11 cellular contexts compared by ENCODE assay signal in the genomic region with DNA sequence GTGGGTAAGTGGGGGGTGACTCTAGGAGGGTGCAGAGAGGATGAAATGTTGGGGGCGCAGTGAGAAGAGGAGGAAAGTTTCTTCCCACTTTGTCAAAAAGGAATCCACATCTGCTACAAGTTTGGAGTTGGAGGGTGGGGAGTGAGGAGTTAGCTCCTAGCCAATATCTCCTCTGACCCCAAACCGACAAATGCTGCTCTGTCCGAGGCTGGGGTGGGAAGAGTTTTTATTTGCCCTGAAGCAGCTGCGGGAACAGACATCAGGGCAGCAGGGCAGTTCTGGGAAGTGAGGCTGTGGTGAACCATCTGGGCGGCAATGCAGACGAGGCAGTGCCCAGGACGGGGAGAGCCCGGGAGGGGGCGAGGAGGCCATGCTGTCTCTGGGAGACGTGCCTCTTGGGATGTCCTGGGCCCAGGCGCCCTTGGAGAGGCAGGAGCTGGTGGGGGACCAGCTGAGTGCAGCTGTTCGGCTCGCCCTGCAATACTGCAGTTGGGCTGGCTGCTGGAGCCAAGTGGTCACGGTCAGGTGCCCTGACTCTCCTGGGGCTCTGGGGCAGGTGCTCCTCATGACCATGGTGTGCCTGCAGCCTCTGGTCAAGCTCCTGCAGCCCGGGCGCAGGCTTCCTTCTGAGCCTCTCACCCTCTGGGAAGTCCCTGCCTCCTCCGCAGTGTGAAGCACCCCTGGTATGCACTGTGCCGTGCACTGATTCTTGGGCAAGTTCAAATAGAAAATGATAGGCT. TPM values are rescaled to one million over a fixed set of nuclear protein-coding genes. Genes with fewer than 3 reads are reported as not detected.
A peak's percentile ranks its signal among the peaks of the same experiment; 100 is the strongest.
DNase-seq lines count a peak whose midpoint lies in the region; ATAC-seq and TF ChIP-seq lines count a peak whose summit lies in the region.
"Had no signal": no experiment of that assay in that cellular context is flagged by ENCODE, and none has a peak within 500 bp of the region (broad histone marks: within the 10 kb centered on the region; RNA-seq: fewer than 3 reads in every experiment).

No MANE protein-coding gene starts in this region.

- POLR2A ChIA-PET in activated CD4-positive, alpha-beta T cell treated with anti-CD3 and anti-CD28 coated beads for 36 hours (lab: Charles Lee) = interaction anchor here (2.1 kb wide), 1 partner anchor 10 kb away, joined by 5 read pairs; no protein-coding TSS in a partner anchor

- H3K27ac Mint-ChIP-seq in activated CD4-positive, alpha-beta T cell treated with anti-CD3 and anti-CD28 coated beads for 36 hours = no peak overlapping the region
- H3K27ac Mint-ChIP-seq: natural killer cell had no signal

- peak overlapping the region; percentile 70 for H3K9ac ChIP-seq in NT2/D1 (ENCODE audit: insufficient read length, low read depth)
- no peak overlapping the region for H3K9ac ChIP-seq in parathyroid adenoma

- ATAC-seq in gastroesophageal sphincter (peak; percentile 16), HG02973 (IDR thresholded peaks at IDR 0.05; ENCODE audit: unreplicated experiment) (no peak)
- ATAC-seq in activated CD4-positive, alpha-beta T cell treated with anti-CD3 and anti-CD28 coated beads for 36 hours = no peak
- ATAC-seq: natural killer cell had no signal

- no peak overlapping the region for H2AFZ ChIP-seq in parathyroid adenoma

- no peaks in the 10 kb centered on the region for H3K9me3 ChIP-seq in NT2/D1 (ENCODE audit: insufficient read depth, low read length)
- H3K9me3 ChIP-seq in gastroesophageal sphincter = no peaks in the 10 kb centered on the region
- H3K9me3 ChIP-seq in parathyroid adenoma (ENCODE audit: control insufficient read depth, low read length) = no peaks in the 10 kb centered on the region

- H3K27ac ChIP-seq in gastroesophageal sphincter = peak overlapping the region in 3 of 4 donors; percentile 44 to 69 (median 60)
- H3K27ac ChIP-seq in parathyroid adenoma = peak overlapping the region; percentile 30
- H3K27ac ChIP-seq: epithelial cell of prostate had no signal

- H3K79me2 ChIP-seq in parathyroid adenoma = no peaks in the 10 kb centered on the region

- CTCF ChIA-PET in activated CD4-positive, alpha-beta T cell treated with anti-CD3 and anti-CD28 coated beads for 36 hours (lab: Charles Lee) = interaction anchor here (0.6 to 1.3 kb wide), 4 partner anchors 11 to 116 kb away, joined by 3 to 4 read pairs (median 3); no protein-coding TSS in a partner anchor

- H3K4me3 Mint-ChIP-seq in activated CD4-positive, alpha-beta T cell treated with anti-CD3 and anti-CD28 coated beads for 36 hours = no peak overlapping the region
- H3K4me3 Mint-ChIP-seq: natural killer cell had no signal

- H3K27me3 ChIP-seq in NT2/D1 (ENCODE audit: insufficient read depth, insufficient read length) (peaks cover 41% of the 10 kb centered on the region), gastroesophageal sphincter (no peaks in the 10 kb centered on the region), parathyroid adenoma (ENCODE audit: control insufficient read depth, insufficient read depth, low read length) (no peaks in the 10 kb centered on the region)

- H3K4me1 ChIP-seq in NT2/D1 (ENCODE audit: insufficient read depth, insufficient read length) = peaks cover 45% of the 10 kb centered on the region
- peaks cover 0 to 20% (median 13%) of the 10 kb centered on the region in 3 donors for H3K4me1 ChIP-seq in gastroesophageal sphincter
- no peaks in the 10 kb centered on the region for H3K4me1 ChIP-seq in parathyroid adenoma

- no peak for TF ChIP-seq EP300 in gastroesophageal sphincter (IDR thresholded peaks at IDR 0.05)

- DNase-seq in EH (ENCODE audit: low read depth) (peak; percentile 67), NT2/D1 (ENCODE audit: low read depth, low spot score) (no peak), SW 1271 (lab: John Stamatoyannopoulos, UW) (no peak), anterior cingulate cortex (lab: John Stamatoyannopoulos, UW) (no peak)
- DNase-seq in activated CD4-positive, alpha-beta T cell treated with anti-CD3 and anti-CD28 coated beads for 36 hours = no peak
- DNase-seq: natural killer cell, NCI-H2107 had no signal

- H3K36me3 Mint-ChIP-seq in activated CD4-positive, alpha-beta T cell treated with anti-CD3 and anti-CD28 coated beads for 36 hours (ENCODE audit: low read depth) = no peaks in the 10 kb centered on the region
- H3K36me3 Mint-ChIP-seq: natural killer cell had no signal

- no peaks in the 10 kb centered on the region for H3K36me3 ChIP-seq in NT2/D1 (ENCODE audit: insufficient read depth, insufficient read length, low read length)
- H3K36me3 ChIP-seq in gastroesophageal sphincter = no peaks in the 10 kb centered on the region
- no peaks in the 10 kb centered on the region for H3K36me3 ChIP-seq in parathyroid adenoma (ENCODE audit: control insufficient read depth, insufficient read depth, low read length)

- H3K9me3 Mint-ChIP-seq in activated CD4-positive, alpha-beta T cell treated with anti-CD3 and anti-CD28 coated beads for 36 hours (ENCODE audit: low read depth) = no peaks in the 10 kb centered on the region
- H3K9me3 Mint-ChIP-seq: natural killer cell had no signal

- TF ChIP-seq POLR2A in gastroesophageal sphincter (IDR thresholded peaks at IDR 0.05) = no peak

- H3K4me3 ChIP-seq in NT2/D1 (ENCODE audit: insufficient read length, low read depth) = peak overlapping the region; percentile 1
- H3K4me3 ChIP-seq in gastroesophageal sphincter = no peak overlapping the region
- H3K4me3 ChIP-seq in parathyroid adenoma (ENCODE audit: low read depth, low read length) = no peak overlapping the region

- TF ChIP-seq CTCF in gastroesophageal sphincter (IDR thresholded peaks at IDR 0.05) = no peak
- TF ChIP-seq CTCF in parathyroid adenoma (IDR thresholded peaks at IDR 0.05) = no peak

- H3K4me2 ChIP-seq in parathyroid adenoma (ENCODE audit: low read length) = no peak overlapping the region

- intact Hi-C loops in activated CD4-positive, alpha-beta T cell treated with anti-CD3 and anti-CD28 coated beads for 36 hours (cut with DNase I, micrococcal nuclease) = no loop called here

- 69 to 80% methylated on average over 2 to 5 of the region's 18 CpGs for WGBS in gastroesophageal sphincter (ENCODE audit: low coverage in 1 of 2), 2 donors

- peaks cover 25% of the 10 kb centered on the region for H3K4me1 Mint-ChIP-seq in activated CD4-positive, alpha-beta T cell treated with anti-CD3 and anti-CD28 coated beads for 36 hours

- H3K27me3 Mint-ChIP-seq in activated CD4-positive, alpha-beta T cell treated with anti-CD3 and anti-CD28 coated beads for 36 hours = peaks cover 3% of the 10 kb centered on the region

RNA-seq across cellular contexts. Expression of gene SOCS3, which starts 6.4 kb away (rescaled TPM):
- 100 to 1,000 TPM in 1 of 4 donors, 10 to 100 TPM in 3; 11.5 to 423 (median 38.2) TPM for total RNA-seq in gastroesophageal sphincter
- 100 to 1,000 TPM; 150 to 162 TPM for total RNA-seq in activated CD4-positive, alpha-beta T cell treated with anti-CD3 and anti-CD28 coated beads for 36 hours

RNA-seq across cellular contexts. Expression of gene PGS1, which starts 12.2 kb away (rescaled TPM):
- 10 to 100 TPM; 24.1 to 53.0 (median 38.8) TPM for total RNA-seq in gastroesophageal sphincter
- total RNA-seq in activated CD4-positive, alpha-beta T cell treated with anti-CD3 and anti-CD28 coated beads for 36 hours = 10 to 100 TPM; 73.3 to 75.0 TPM
